Comparison of ENCODE assay signal across 1 cellular context in the genomic region with DNA sequence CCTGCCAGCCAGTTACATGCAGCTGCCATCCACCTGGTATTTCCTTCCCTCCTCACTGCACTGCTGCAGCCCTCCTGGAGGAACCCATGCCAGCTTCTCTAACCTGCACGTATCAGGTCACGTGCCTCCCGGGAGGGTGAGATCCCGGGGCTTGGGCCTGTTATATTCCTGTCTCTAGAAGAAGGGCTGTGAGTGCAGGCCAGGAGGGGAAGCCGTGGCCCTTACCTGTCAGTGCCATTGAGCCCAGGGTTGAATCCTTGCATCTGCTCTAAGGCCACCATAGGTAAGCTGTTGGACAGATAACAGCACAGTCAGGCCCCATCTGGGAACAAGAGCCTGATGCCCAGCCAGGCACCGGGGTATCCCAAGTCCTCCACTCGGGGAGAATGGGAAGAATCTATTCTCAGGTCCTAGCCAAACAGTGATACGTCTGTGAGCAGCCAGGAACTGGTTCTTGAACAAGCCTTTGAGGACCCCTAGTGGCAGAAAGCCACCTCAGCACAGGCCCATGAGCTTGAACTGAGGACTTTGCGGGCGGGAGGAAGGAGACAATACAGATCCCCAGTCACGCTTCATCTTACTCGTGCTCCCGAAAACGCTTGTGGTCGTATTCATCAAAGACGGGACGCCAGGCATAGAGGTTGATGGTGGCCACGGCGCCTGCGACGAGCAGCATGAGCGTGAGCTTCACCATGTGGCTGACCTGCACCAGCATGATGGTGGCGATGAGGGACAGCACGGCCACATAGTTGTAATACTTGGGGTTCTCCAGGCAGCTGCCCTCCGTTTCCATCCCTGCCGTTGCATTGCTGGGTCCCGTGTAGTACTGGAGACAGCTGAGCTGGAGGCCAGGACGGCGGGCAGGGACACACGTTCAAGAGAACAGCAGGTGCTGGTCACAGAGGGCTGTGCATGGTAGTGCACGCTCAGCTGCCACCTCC.
TF ChIP-seq lines count a peak whose summit lies in the region.

No MANE protein-coding gene starts in this region.

TF ChIP-seq in WTC11, 78 proteins besides CTCF, POLR2A, EP300 and RAD21 (continued from another document and continues in another):
- TF ChIP-seq ZNF232 (CRISPR knock-in tag; IDR thresholded peaks at IDR 0.05) (0 out of 2 replicates have a peak, but pooled peaks have one; percentile 33), TEAD1 (CRISPR knock-in tag; IDR thresholded peaks at IDR 0.05) (no peak), JAZF1 (CRISPR knock-in tag; IDR thresholded peaks at IDR 0.05) (no peak), GABPB1 (CRISPR knock-in tag; IDR thresholded peaks at IDR 0.05) (peak; percentile 52; the same call in 1 of the 2 replicates), IRF2 (CRISPR knock-in tag; IDR thresholded peaks at IDR 0.05; ENCODE audit: borderline replicate concordance, low read depth) (no peak), TP53 (CRISPR knock-in tag; IDR thresholded peaks at IDR 0.05) (no peak), SMAD4 (CRISPR knock-in tag; IDR thresholded peaks at IDR 0.05) (no peak), ZNF121 (CRISPR knock-in tag; IDR thresholded peaks at IDR 0.05) (no peak), TCF7 (CRISPR knock-in tag; IDR thresholded peaks at IDR 0.05; ENCODE audit: low read depth) (no peak), GTF2I (CRISPR knock-in tag; conservative IDR thresholded peaks at IDR 0.05) (no peak), RORB (CRISPR knock-in tag; IDR thresholded peaks at IDR 0.05) (no peak), CBFB (CRISPR knock-in tag; IDR thresholded peaks at IDR 0.05; ENCODE audit: low read depth) (no peak), ATF1 (CRISPR knock-in tag; IDR thresholded peaks at IDR 0.05) (no peak), NR1H2 (CRISPR knock-in tag; IDR thresholded peaks at IDR 0.05) (no peak), FOXK1 (CRISPR knock-in tag; IDR thresholded peaks at IDR 0.05) (no peak), EMX1 (CRISPR knock-in tag; IDR thresholded peaks at IDR 0.05) (no peak)
- TF ChIP-seq, protein P1, sequence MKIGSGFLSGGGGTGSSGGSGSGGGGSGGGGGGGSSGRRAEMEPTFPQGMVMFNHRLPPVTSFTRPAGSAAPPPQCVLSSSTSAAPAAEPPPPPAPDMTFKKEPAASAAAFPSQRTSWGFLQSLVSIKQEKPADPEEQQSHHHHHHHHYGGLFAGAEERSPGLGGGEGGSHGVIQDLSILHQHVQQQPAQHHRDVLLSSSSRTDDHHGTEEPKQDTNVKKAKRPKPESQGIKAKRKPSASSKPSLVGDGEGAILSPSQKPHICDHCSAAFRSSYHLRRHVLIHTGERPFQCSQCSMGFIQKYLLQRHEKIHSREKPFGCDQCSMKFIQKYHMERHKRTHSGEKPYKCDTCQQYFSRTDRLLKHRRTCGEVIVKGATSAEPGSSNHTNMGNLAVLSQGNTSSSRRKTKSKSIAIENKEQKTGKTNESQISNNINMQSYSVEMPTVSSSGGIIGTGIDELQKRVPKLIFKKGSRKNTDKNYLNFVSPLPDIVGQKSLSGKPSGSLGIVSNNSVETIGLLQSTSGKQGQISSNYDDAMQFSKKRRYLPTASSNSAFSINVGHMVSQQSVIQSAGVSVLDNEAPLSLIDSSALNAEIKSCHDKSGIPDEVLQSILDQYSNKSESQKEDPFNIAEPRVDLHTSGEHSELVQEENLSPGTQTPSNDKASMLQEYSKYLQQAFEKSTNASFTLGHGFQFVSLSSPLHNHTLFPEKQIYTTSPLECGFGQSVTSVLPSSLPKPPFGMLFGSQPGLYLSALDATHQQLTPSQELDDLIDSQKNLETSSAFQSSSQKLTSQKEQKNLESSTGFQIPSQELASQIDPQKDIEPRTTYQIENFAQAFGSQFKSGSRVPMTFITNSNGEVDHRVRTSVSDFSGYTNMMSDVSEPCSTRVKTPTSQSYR (CRISPR knock-in tag; IDR thresholded peaks at IDR 0.05), result no peak
- TF ChIP-seq, protein P2, sequence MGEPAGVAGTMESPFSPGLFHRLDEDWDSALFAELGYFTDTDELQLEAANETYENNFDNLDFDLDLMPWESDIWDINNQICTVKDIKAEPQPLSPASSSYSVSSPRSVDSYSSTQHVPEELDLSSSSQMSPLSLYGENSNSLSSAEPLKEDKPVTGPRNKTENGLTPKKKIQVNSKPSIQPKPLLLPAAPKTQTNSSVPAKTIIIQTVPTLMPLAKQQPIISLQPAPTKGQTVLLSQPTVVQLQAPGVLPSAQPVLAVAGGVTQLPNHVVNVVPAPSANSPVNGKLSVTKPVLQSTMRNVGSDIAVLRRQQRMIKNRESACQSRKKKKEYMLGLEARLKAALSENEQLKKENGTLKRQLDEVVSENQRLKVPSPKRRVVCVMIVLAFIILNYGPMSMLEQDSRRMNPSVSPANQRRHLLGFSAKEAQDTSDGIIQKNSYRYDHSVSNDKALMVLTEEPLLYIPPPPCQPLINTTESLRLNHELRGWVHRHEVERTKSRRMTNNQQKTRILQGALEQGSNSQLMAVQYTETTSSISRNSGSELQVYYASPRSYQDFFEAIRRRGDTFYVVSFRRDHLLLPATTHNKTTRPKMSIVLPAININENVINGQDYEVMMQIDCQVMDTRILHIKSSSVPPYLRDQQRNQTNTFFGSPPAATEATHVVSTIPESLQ (CRISPR knock-in tag; IDR thresholded peaks at IDR 0.05), result no peak
- TF ChIP-seq, protein P3, sequence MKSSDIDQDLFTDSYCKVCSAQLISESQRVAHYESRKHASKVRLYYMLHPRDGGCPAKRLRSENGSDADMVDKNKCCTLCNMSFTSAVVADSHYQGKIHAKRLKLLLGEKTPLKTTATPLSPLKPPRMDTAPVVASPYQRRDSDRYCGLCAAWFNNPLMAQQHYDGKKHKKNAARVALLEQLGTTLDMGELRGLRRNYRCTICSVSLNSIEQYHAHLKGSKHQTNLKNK (CRISPR knock-in tag; IDR thresholded peaks at IDR 0.05), result no peak
- TF ChIP-seq, protein P4, sequence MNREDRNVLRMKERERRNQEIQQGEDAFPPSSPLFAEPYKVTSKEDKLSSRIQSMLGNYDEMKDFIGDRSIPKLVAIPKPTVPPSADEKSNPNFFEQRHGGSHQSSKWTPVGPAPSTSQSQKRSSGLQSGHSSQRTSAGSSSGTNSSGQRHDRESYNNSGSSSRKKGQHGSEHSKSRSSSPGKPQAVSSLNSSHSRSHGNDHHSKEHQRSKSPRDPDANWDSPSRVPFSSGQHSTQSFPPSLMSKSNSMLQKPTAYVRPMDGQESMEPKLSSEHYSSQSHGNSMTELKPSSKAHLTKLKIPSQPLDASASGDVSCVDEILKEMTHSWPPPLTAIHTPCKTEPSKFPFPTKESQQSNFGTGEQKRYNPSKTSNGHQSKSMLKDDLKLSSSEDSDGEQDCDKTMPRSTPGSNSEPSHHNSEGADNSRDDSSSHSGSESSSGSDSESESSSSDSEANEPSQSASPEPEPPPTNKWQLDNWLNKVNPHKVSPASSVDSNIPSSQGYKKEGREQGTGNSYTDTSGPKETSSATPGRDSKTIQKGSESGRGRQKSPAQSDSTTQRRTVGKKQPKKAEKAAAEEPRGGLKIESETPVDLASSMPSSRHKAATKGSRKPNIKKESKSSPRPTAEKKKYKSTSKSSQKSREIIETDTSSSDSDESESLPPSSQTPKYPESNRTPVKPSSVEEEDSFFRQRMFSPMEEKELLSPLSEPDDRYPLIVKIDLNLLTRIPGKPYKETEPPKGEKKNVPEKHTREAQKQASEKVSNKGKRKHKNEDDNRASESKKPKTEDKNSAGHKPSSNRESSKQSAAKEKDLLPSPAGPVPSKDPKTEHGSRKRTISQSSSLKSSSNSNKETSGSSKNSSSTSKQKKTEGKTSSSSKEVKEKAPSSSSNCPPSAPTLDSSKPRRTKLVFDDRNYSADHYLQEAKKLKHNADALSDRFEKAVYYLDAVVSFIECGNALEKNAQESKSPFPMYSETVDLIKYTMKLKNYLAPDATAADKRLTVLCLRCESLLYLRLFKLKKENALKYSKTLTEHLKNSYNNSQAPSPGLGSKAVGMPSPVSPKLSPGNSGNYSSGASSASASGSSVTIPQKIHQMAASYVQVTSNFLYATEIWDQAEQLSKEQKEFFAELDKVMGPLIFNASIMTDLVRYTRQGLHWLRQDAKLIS (CRISPR knock-in tag; IDR thresholded peaks at IDR 0.05; ENCODE audit: borderline replicate concordance), result no peak
- TF ChIP-seq, protein P5, sequence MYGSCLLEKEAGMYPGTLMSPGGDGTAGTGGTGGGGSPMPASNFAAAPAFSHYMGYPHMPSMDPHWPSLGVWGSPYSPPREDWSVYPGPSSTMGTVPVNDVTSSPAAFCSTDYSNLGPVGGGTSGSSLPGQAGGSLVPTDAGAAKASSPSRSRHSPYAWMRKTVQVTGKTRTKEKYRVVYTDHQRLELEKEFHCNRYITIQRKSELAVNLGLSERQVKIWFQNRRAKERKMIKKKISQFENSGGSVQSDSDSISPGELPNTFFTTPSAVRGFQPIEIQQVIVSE (CRISPR knock-in tag; IDR thresholded peaks at IDR 0.05; ENCODE audit: borderline replicate concordance), result no peak
- TF ChIP-seq, protein P6, sequence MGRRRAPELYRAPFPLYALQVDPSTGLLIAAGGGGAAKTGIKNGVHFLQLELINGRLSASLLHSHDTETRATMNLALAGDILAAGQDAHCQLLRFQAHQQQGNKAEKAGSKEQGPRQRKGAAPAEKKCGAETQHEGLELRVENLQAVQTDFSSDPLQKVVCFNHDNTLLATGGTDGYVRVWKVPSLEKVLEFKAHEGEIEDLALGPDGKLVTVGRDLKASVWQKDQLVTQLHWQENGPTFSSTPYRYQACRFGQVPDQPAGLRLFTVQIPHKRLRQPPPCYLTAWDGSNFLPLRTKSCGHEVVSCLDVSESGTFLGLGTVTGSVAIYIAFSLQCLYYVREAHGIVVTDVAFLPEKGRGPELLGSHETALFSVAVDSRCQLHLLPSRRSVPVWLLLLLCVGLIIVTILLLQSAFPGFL (CRISPR knock-in tag; IDR thresholded peaks at IDR 0.05; ENCODE audit: borderline replicate concordance), result no peak
- TF ChIP-seq, protein P7, sequence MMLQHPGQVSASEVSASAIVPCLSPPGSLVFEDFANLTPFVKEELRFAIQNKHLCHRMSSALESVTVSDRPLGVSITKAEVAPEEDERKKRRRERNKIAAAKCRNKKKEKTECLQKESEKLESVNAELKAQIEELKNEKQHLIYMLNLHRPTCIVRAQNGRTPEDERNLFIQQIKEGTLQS (CRISPR knock-in tag; conservative IDR thresholded peaks at IDR 0.05), result no peak
- TF ChIP-seq, protein P8, sequence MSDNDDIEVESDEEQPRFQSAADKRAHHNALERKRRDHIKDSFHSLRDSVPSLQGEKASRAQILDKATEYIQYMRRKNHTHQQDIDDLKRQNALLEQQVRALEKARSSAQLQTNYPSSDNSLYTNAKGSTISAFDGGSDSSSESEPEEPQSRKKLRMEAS (CRISPR knock-in tag; IDR thresholded peaks at IDR 0.05), result peak; percentile 39; the same call in 1 of the 2 replicates
- TF ChIP-seq, protein P9, sequence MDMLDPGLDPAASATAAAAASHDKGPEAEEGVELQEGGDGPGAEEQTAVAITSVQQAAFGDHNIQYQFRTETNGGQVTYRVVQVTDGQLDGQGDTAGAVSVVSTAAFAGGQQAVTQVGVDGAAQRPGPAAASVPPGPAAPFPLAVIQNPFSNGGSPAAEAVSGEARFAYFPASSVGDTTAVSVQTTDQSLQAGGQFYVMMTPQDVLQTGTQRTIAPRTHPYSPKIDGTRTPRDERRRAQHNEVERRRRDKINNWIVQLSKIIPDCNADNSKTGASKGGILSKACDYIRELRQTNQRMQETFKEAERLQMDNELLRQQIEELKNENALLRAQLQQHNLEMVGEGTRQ (CRISPR knock-in tag; IDR thresholded peaks at IDR 0.05), result peak; percentile 63
- TF ChIP-seq, protein P10, sequence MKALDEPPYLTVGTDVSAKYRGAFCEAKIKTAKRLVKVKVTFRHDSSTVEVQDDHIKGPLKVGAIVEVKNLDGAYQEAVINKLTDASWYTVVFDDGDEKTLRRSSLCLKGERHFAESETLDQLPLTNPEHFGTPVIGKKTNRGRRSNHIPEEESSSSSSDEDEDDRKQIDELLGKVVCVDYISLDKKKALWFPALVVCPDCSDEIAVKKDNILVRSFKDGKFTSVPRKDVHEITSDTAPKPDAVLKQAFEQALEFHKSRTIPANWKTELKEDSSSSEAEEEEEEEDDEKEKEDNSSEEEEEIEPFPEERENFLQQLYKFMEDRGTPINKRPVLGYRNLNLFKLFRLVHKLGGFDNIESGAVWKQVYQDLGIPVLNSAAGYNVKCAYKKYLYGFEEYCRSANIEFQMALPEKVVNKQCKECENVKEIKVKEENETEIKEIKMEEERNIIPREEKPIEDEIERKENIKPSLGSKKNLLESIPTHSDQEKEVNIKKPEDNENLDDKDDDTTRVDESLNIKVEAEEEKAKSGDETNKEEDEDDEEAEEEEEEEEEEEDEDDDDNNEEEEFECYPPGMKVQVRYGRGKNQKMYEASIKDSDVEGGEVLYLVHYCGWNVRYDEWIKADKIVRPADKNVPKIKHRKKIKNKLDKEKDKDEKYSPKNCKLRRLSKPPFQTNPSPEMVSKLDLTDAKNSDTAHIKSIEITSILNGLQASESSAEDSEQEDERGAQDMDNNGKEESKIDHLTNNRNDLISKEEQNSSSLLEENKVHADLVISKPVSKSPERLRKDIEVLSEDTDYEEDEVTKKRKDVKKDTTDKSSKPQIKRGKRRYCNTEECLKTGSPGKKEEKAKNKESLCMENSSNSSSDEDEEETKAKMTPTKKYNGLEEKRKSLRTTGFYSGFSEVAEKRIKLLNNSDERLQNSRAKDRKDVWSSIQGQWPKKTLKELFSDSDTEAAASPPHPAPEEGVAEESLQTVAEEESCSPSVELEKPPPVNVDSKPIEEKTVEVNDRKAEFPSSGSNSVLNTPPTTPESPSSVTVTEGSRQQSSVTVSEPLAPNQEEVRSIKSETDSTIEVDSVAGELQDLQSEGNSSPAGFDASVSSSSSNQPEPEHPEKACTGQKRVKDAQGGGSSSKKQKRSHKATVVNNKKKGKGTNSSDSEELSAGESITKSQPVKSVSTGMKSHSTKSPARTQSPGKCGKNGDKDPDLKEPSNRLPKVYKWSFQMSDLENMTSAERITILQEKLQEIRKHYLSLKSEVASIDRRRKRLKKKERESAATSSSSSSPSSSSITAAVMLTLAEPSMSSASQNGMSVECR (CRISPR knock-in tag; IDR thresholded peaks at IDR 0.05; ENCODE audit: borderline replicate concordance), result no peak
- TF ChIP-seq, protein P11, sequence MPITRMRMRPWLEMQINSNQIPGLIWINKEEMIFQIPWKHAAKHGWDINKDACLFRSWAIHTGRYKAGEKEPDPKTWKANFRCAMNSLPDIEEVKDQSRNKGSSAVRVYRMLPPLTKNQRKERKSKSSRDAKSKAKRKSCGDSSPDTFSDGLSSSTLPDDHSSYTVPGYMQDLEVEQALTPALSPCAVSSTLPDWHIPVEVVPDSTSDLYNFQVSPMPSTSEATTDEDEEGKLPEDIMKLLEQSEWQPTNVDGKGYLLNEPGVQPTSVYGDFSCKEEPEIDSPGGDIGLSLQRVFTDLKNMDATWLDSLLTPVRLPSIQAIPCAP (CRISPR knock-in tag; IDR thresholded peaks at IDR 0.05), result no peak
